Comparison of ENCODE assay signal across 1 cellular context in genomic region chr17:76369804-76370203, GRCh38.
TF ChIP-seq lines count a peak whose summit lies in the region.

No MANE protein-coding gene starts in this region.

TF ChIP-seq in neural cell, 6 proteins besides CTCF, POLR2A, EP300 and RAD21 (continued from another document):
- peak; percentile 48 for TF ChIP-seq REST (IDR thresholded peaks at IDR 0.05; ENCODE audit: borderline replicate concordance)
TF ChIP-seq in neural cell: peak in this region for 2.
